In the genomic region with DNA sequence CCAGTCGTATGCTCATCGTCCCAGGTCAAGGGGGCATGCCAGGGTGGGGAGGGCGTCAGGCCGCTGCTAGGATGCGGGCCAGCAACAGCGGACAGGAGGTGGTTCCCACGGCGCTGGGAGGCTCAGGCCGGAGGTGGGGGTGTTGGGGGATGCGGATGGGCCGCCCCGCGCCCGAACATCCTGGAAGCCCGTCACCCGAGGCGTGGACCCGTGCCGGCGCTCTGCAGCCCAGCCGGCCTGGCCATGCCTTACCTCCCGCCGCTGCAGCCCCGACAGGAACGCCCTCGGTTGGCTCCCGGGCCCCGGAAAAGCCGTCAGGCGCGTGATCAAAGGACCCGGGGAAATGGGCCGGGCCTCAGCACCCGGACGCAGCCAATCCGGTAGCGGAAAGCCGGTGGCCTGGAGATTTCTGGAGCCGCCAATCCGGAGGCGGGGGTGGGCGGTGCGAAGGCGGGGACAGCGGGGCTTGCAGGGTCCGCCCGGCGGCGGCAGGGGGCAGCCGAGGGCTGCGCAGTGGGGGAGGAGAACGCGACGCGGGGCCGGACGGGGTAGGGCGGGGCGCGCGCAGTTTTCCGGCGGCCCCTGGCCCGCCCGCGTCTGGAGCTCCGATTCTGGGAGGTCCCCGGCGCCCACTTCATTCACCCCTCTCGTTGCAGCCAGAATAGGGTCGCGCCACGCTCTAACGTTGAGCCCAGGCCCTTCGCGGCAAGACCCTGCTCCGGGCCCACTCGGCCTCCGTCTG, we compare ENCODE assay signal across 8 cellular contexts. TPM values are rescaled to one million over a fixed set of nuclear protein-coding genes. Genes with fewer than 3 reads are reported as not detected.
DNase-seq lines count a peak whose midpoint lies in the region; ATAC-seq and TF ChIP-seq lines count a peak whose summit lies in the region.

A gene (minus strand): TSS at position 280 of the 742 bp plus-strand sequence. CDS start 1,215 bp downstream, outside the sequence.

- TF ChIP-seq CTCF in epithelial cell of esophagus (IDR thresholded peaks at IDR 0.05; ENCODE audit: insufficient read depth, low read depth, low read length, missing control alignments), result peak; percentile 56

- ATAC-seq in GM21528 (IDR thresholded peaks at IDR 0.05; ENCODE audit: low FRiP score, unreplicated experiment), result peak; percentile 76

- TF ChIP-seq RAD21 in Ishikawa (IDR thresholded peaks at IDR 0.05; ENCODE audit: low read depth), result peak; percentile 80

- 0 out of 2 replicates have a peak, but pooled peaks have one; percentile 22 for TF ChIP-seq EP300 in Ishikawa (IDR thresholded peaks at IDR 0.05; ENCODE audit: borderline replicate concordance)

- DNase-seq in DMS114 treated with DMSO at 0.1 percent for 48 hours (lab: John Stamatoyannopoulos, UW; ENCODE audit: unreplicated experiment) (peak; percentile 93), OCI-M1 (lab: John Stamatoyannopoulos, UW) (peak; percentile 98), activated T-cell treated with anti-CD3 and anti-CD28 coated beads for 24 hours (ENCODE audit: low read depth) (peak; percentile 97), epithelial cell of esophagus (ENCODE audit: low read depth) (peak; percentile 96), mucosa of gallbladder (ENCODE audit: low spot score) (peak; percentile 98)
- DNase-seq in stimulated activated CD8-positive, alpha-beta memory T cell treated with anti-CD3 and anti-CD28 coated beads, Interleukin-4, amount 100 ng/mL, for 24 hours (ENCODE audit: low read depth), result peak; percentile 96

- peak within 1 kb of the TSS; percentile 62 for H3K4me3 ChIP-seq in epithelial cell of esophagus (ENCODE audit: low read length)

TF ChIP-seq in Ishikawa, 13 proteins besides CTCF, POLR2A, EP300 and RAD21:
- TF ChIP-seq, protein P1, sequence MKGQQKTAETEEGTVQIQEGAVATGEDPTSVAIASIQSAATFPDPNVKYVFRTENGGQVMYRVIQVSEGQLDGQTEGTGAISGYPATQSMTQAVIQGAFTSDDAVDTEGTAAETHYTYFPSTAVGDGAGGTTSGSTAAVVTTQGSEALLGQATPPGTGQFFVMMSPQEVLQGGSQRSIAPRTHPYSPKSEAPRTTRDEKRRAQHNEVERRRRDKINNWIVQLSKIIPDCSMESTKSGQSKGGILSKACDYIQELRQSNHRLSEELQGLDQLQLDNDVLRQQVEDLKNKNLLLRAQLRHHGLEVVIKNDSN (IDR thresholded peaks at IDR 0.05), result peak; percentile 67
- TF ChIP-seq FOXM1 (IDR thresholded peaks at IDR 0.05; ENCODE audit: borderline replicate concordance, low read depth) (no peak), NFIC (IDR thresholded peaks at IDR 0.05) (0 out of 2 replicates have a peak, but pooled peaks have one; percentile 40), CEBPB (IDR thresholded peaks at IDR 0.05) (no peak), TEAD4 (IDR thresholded peaks at IDR 0.05) (peak; percentile 16; the same call in 1 of the 2 replicates), TAF1 (IDR thresholded peaks at IDR 0.05; ENCODE audit: low read depth) (peak; percentile 66), EGR1 (IDR thresholded peaks at IDR 0.05) (peak; percentile 20; the same call in 1 of the 2 replicates), ZBTB7A (IDR thresholded peaks at IDR 0.05; ENCODE audit: low read depth) (peak; percentile 52; the same call in 1 of the 2 replicates), CREB1 (IDR thresholded peaks at IDR 0.05; ENCODE audit: low read depth) (no peak), TCF12 (IDR thresholded peaks at IDR 0.05; ENCODE audit: low read depth) (no peak; the same call in 1 of the 2 replicates), YY1 (IDR thresholded peaks at IDR 0.05; ENCODE audit: low read depth) (no peak)
- TF ChIP-seq, protein P2, sequence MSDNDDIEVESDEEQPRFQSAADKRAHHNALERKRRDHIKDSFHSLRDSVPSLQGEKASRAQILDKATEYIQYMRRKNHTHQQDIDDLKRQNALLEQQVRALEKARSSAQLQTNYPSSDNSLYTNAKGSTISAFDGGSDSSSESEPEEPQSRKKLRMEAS (IDR thresholded peaks at IDR 0.05), result peak; percentile 76
- TF ChIP-seq, protein P3, sequence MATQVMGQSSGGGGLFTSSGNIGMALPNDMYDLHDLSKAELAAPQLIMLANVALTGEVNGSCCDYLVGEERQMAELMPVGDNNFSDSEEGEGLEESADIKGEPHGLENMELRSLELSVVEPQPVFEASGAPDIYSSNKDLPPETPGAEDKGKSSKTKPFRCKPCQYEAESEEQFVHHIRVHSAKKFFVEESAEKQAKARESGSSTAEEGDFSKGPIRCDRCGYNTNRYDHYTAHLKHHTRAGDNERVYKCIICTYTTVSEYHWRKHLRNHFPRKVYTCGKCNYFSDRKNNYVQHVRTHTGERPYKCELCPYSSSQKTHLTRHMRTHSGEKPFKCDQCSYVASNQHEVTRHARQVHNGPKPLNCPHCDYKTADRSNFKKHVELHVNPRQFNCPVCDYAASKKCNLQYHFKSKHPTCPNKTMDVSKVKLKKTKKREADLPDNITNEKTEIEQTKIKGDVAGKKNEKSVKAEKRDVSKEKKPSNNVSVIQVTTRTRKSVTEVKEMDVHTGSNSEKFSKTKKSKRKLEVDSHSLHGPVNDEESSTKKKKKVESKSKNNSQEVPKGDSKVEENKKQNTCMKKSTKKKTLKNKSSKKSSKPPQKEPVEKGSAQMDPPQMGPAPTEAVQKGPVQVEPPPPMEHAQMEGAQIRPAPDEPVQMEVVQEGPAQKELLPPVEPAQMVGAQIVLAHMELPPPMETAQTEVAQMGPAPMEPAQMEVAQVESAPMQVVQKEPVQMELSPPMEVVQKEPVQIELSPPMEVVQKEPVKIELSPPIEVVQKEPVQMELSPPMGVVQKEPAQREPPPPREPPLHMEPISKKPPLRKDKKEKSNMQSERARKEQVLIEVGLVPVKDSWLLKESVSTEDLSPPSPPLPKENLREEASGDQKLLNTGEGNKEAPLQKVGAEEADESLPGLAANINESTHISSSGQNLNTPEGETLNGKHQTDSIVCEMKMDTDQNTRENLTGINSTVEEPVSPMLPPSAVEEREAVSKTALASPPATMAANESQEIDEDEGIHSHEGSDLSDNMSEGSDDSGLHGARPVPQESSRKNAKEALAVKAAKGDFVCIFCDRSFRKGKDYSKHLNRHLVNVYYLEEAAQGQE (IDR thresholded peaks at IDR 0.05; ENCODE audit: low read depth), result no peak
TF ChIP-seq in Ishikawa: peak in this region for 7.

RNA-seq across cellular contexts. Expression of the gene that starts here (rescaled TPM):
- 28.9 TPM for total RNA-seq in mucosa of gallbladder

Comparison
In these comparisons a context has a peak if more than half of its experiments do, and no peak if none do; other contexts are left out.
1. Peak in every context shown above with its lines: DNase-seq, ATAC-seq and H3K4me3 ChIP-seq.